Comparison of ENCODE assay signal across 8 cellular contexts in genomic region chr11:67022961-67023956, GRCh38. TPM values are rescaled to one million over a fixed set of nuclear protein-coding genes. Genes with fewer than 3 reads are reported as not detected.
A peak's percentile ranks its signal among the peaks of the same experiment; 100 is the strongest.
DNase-seq lines count a peak whose midpoint lies in the region; ATAC-seq lines count a peak whose summit lies in the region.

A gene with protein sequence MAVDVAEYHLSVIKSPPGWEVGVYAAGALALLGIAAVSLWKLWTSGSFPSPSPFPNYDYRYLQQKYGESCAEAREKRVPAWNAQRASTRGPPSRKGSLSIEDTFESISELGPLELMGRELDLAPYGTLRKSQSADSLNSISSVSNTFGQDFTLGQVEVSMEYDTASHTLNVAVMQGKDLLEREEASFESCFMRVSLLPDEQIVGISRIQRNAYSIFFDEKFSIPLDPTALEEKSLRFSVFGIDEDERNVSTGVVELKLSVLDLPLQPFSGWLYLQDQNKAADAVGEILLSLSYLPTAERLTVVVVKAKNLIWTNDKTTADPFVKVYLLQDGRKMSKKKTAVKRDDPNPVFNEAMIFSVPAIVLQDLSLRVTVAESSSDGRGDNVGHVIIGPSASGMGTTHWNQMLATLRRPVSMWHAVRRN (plus strand): TSS chr11:67023134. CDS start chr11:67030145, 7,011 bp downstream.

- H3K27ac ChIP-seq in right cardiac atrium (ENCODE audit: low read length): no peak within 1 kb of the TSS

- H3K4me3 ChIP-seq in right cardiac atrium (ENCODE audit: low read length): peak within 1 kb of the TSS; percentile 46
- H3K4me3 ChIP-seq in skeletal muscle cell (ENCODE audit: low read depth, low read length): peak within 1 kb of the TSS; percentile 37

- no peaks in the 10 kb centered on the region for H3K27me3 ChIP-seq in right cardiac atrium (ENCODE audit: control insufficient read depth, insufficient read depth)

- H3K9me3 ChIP-seq in right cardiac atrium (ENCODE audit: control insufficient read depth, low read length): no peaks in the 10 kb centered on the region

- intact Hi-C loops in right cardiac atrium (cut with DNase I): no loop called here

- WGBS in right cardiac atrium: 1% methylated on average over 118 of the region's 118 CpGs

- H3K4me1 ChIP-seq in right cardiac atrium (ENCODE audit: control insufficient read depth, insufficient read depth, low read length): no peaks in the 10 kb centered on the region

- peak; percentile 9 to 16 for DNase-seq in activated CD4-positive, alpha-beta T cell treated with anti-CD3 and anti-CD28 coated beads for 4 hours
- no peak for DNase-seq in activated CD4-positive, alpha-beta T cell treated with anti-CD3 and anti-CD28 coated beads, Interleukin-2, amount 50 U/mL, for 1 hour
- DNase-seq in activated naive CD4-positive, alpha-beta T cell treated with anti-CD3 and anti-CD28 coated beads, Interleukin-2, amount 50 U/mL, for 16 hours: peak; percentile 40
- DNase-seq in right cardiac atrium (peak; percentile 37 to 68 (median 62)), skeletal muscle cell (ENCODE audit: low read depth) (no peak), NOMO-1 treated with DMSO at 0.1 percent for 48 hours (lab: John Stamatoyannopoulos, UW; ENCODE audit: unreplicated experiment) (no peak), germinal center (ENCODE audit: low spot score) (no peak)

- ATAC-seq in right cardiac atrium (peak; percentile 28 to 47), GM18517 (IDR thresholded peaks at IDR 0.05; ENCODE audit: unreplicated experiment) (no peak)

RNA-seq across cellular contexts. Expression of the gene that starts here (rescaled TPM):
- total RNA-seq in right cardiac atrium: 1 to 10 TPM in 1 of 4 donors, under 1 TPM in 3; 0.11 to 1.4 (median 0.24) TPM
- polyA plus RNA-seq in right cardiac atrium: 0.18 TPM

Comparison
In these comparisons a context has a peak if more than half of its experiments do, and no peak if none do; other contexts are left out.
1. DNase-seq: peak in activated CD4-positive, alpha-beta T cell treated with anti-CD3 and anti-CD28 coated beads for 4 hours (2 of 2), activated naive CD4-positive, alpha-beta T cell treated with anti-CD3 and anti-CD28 coated beads, Interleukin-2, amount 50 U/mL, for 16 hours (single experiment) and right cardiac atrium (3 of 3); none in activated CD4-positive, alpha-beta T cell treated with anti-CD3 and anti-CD28 coated beads, Interleukin-2, amount 50 U/mL, for 1 hour (single experiment), skeletal muscle cell (single experiment), NOMO-1 treated with DMSO at 0.1 percent for 48 hours (single experiment) and germinal center (single experiment).